In the genomic region with DNA sequence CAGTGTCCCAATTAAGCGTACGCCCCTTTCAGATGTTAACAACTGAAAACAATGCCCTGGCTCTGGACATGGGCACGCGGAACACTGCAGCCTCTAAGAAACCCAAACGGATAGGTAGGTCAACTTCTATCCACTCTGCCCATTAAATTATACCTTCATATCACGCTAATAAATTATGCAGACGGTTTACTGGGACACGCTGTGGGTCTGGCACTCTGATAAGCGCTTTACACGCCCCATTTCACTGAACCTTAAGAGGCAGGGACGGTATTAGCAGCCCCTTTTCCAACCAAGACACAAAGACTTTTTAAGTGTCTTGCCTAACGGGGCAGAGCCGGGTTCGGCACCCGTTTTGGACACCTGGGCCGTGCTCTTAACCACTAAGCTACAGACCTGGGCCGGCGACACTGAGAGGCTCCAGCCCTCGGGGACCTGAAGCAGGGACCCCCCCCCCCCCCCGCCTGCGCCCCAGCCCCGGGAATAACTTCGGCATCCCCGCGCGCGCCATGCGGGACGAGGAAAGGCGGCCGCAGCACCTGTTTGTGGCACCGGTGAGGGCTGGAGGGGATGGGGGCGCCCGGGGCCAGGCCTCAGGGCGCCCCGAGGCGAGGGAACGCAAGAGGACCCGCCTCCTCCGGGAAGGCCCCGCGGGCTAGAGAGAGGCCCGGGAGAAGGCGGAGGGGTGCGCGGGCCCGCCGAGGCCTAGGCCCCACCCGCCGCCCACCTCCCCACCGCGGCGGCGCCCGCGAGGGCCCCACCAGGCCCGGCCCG, we compare ENCODE assay signal across 8 cellular contexts. TPM values are rescaled to one million over a fixed set of nuclear protein-coding genes. Genes with fewer than 3 reads are reported as not detected.
DNase-seq lines count a peak whose midpoint lies in the region; ATAC-seq and TF ChIP-seq lines count a peak whose summit lies in the region.

No MANE protein-coding gene starts in this region.

- ATAC-seq in Right ventricle myocardium inferior, result no peak
- ATAC-seq in HG03460 (IDR thresholded peaks at IDR 0.05; ENCODE audit: unreplicated experiment), result peak; percentile 21
- ATAC-seq in thoracic aorta (ENCODE audit: insufficient number of reproducible peaks, low FRiP score, low read depth), result no peak
- ATAC-seq in HG02678 (IDR thresholded peaks at IDR 0.05; ENCODE audit: unreplicated experiment), result no peak

- TF ChIP-seq CTCF in cardiac muscle cell (IDR thresholded peaks at IDR 0.05; ENCODE audit: low read depth, low read length), result no peak
- TF ChIP-seq CTCF in thoracic aorta (IDR thresholded peaks at IDR 0.05), result no peak

- H3K4me3 ChIP-seq in cardiac muscle cell (peak overlapping the region; percentile 96), duodenal mucosa (ENCODE audit: low read depth in 1 of 2, low read length in 2 of 2) (peak overlapping the region; percentile 91 to 96), muscle layer of colon (ENCODE audit: low read depth in 1 of 2, low read length in 2 of 2) (peak overlapping the region; percentile 74 to 93), thoracic aorta (peak overlapping the region; percentile 83)

- intact Hi-C loops in Right ventricle myocardium inferior (cut with DNase I), result loop anchor here (2.0 kb wide), 2 partner anchors 31 to 91 kb away; a partner anchor contains a TSS

- DNase-seq in cardiac muscle cell (ENCODE audit: low read depth in 1 of 2, low spot score in 1 of 2) (peak; percentile 4 to 38), Right ventricle myocardium inferior (ENCODE audit: missing footprints) (no peak), UCSD-AML1 (lab: John Stamatoyannopoulos, UW; ENCODE audit: unreplicated experiment) (peak; percentile 34), thoracic aorta (ENCODE audit: low spot score) (no peak)

- H3K9me3 ChIP-seq in cardiac muscle cell (ENCODE audit: low read depth) (no peaks in the 10 kb centered on the region), duodenal mucosa (ENCODE audit: control insufficient read depth in 1 of 2, low read length in 2 of 2) (no peaks in the 10 kb centered on the region), muscle layer of colon (ENCODE audit: low read length) (no peaks in the 10 kb centered on the region), thoracic aorta (no peaks in the 10 kb centered on the region)

- H3K27me3 ChIP-seq in cardiac muscle cell (no peaks in the 10 kb centered on the region), duodenal mucosa (ENCODE audit: control insufficient read depth in 1 of 2, insufficient read depth in 2 of 2, low read length in 2 of 2) (no peaks in the 10 kb centered on the region), muscle layer of colon (ENCODE audit: control insufficient read depth in 1 of 2, insufficient read depth in 2 of 2, low read length in 2 of 2) (no peaks in the 10 kb centered on the region), thoracic aorta (replicated peaks; ENCODE audit: insufficient read depth) (no peaks in the 10 kb centered on the region)

- H3K9ac ChIP-seq in duodenal mucosa (ENCODE audit: low read depth in 1 of 2, low read length in 2 of 2) (peak overlapping the region; percentile 69 to 91), muscle layer of colon (ENCODE audit: low read length) (peak overlapping the region; percentile 89)

- H3K27ac ChIP-seq in cardiac muscle cell (peak overlapping the region; percentile 95), duodenal mucosa (ENCODE audit: low read depth, low read length) (peak overlapping the region; percentile 84), muscle layer of colon (ENCODE audit: low read depth, low read length) (peak overlapping the region; percentile 95), thoracic aorta (peak overlapping the region; percentile 83 to 93)

- no peaks in the 10 kb centered on the region for H3K36me3 ChIP-seq in cardiac muscle cell
- no peaks in the 10 kb centered on the region for H3K36me3 ChIP-seq in duodenal mucosa (ENCODE audit: control insufficient read depth in 1 of 2, insufficient read depth in 2 of 2, low read length in 2 of 2)
- H3K36me3 ChIP-seq in muscle layer of colon (ENCODE audit: insufficient read depth, low read length), result no peaks in the 10 kb centered on the region
- no peaks in the 10 kb centered on the region for H3K36me3 ChIP-seq in thoracic aorta

- peaks cover 8% of the 10 kb centered on the region for H3K4me1 ChIP-seq in cardiac muscle cell (ENCODE audit: low read depth)
- peaks cover 9 to 22% of the 10 kb centered on the region in 2 donors for H3K4me1 ChIP-seq in duodenal mucosa (ENCODE audit: control insufficient read depth in 1 of 2, insufficient read depth in 2 of 2, low read length in 2 of 2)
- peaks cover 10% of the 10 kb centered on the region for H3K4me1 ChIP-seq in muscle layer of colon (ENCODE audit: insufficient read depth, low read length)
- peaks cover 8 to 15% of the 10 kb centered on the region in 2 donors for H3K4me1 ChIP-seq in thoracic aorta (ENCODE audit: control insufficient read depth in 1 of 2, low read depth in 2 of 2)

RNA-seq across cellular contexts. Expression of a gene that starts 0.6 kb away (rescaled TPM):
- total RNA-seq in cardiac muscle cell (54.4 and 70.1 TPM in 2 replicates), Right ventricle myocardium inferior (60.7 TPM), thoracic aorta (10 to 100 TPM; 54.0 to 94.2 TPM)
- 62.6 and 77.1 TPM in 2 replicates for polyA plus RNA-seq in cardiac muscle cell

RNA-seq across cellular contexts. Expression of a gene that starts 31.7 kb away (rescaled TPM):
- total RNA-seq in cardiac muscle cell (19.4 and 25.3 TPM in 2 replicates), Right ventricle myocardium inferior (15.8 TPM), thoracic aorta (10 to 100 TPM; 35.3 to 35.9 TPM)
- polyA plus RNA-seq in cardiac muscle cell, result 27.8 and 35.5 TPM in 2 replicates

Comparison
In these comparisons a context has a peak if more than half of its experiments do, and no peak if none do; other contexts are left out.
1. DNase-seq: peak in cardiac muscle cell (2 of 2) and UCSD-AML1 (single experiment); none in Right ventricle myocardium inferior (single experiment) and thoracic aorta (single experiment).
2. Peak in every context shown above with its lines, with median percentiles within 50 percentile points of each other: H3K27ac ChIP-seq and H3K4me3 ChIP-seq.